In genomic region chr14:99595034-99595433, GRCh38 we compare ENCODE assay signal across 8 cellular contexts. TPM values are rescaled to one million over a fixed set of nuclear protein-coding genes. Genes with fewer than 3 reads are reported as not detected.
DNase-seq lines count a peak whose midpoint lies in the region; ATAC-seq and TF ChIP-seq lines count a peak whose summit lies in the region.

No MANE protein-coding gene starts in this region.

- H3K79me2 ChIP-seq in neural progenitor cell (ENCODE audit: low read depth) = peaks cover 100% of the 10 kb centered on the region

- H3F3A ChIP-seq in neural progenitor cell (ENCODE audit: low read depth) = peaks cover 41% of the 10 kb centered on the region

- no peak overlapping the region for H2AFZ ChIP-seq in neural progenitor cell (replicated peaks)

- peaks cover 100% of the 10 kb centered on the region for H4K20me1 ChIP-seq in neural progenitor cell (ENCODE audit: low read depth)

- no peaks in the 10 kb centered on the region for H3K36me3 Mint-ChIP-seq in activated CD4-positive, alpha-beta T cell treated with anti-CD3 and anti-CD28 coated beads, Interleukin-2, amount 10 ng/mL, durations not matched to agents 24 days and 14 days (ENCODE audit: low read depth)
- no peaks in the 10 kb centered on the region for H3K36me3 Mint-ChIP-seq in neural progenitor cell

- intact Hi-C loops in activated CD4-positive, alpha-beta T cell treated with anti-CD3 and anti-CD28 coated beads, Interleukin-2, amount 10 ng/mL, durations not matched to agents 24 days and 14 days (cut with micrococcal nuclease) = loop anchor here (1.0 kb wide), 1 partner anchor 9 kb away; the partner anchor contains the start of gene CCDC85C

- H3K4me3 Mint-ChIP-seq in activated CD4-positive, alpha-beta T cell treated with anti-CD3 and anti-CD28 coated beads, Interleukin-2, amount 10 ng/mL, durations not matched to agents 24 days and 14 days = peak overlapping the region; percentile 45
- no peak overlapping the region for H3K4me3 Mint-ChIP-seq in neural progenitor cell

- H3K9me3 ChIP-seq in neural progenitor cell (ENCODE audit: low read depth) = no peaks in the 10 kb centered on the region

- ATAC-seq in GM19025 (IDR thresholded peaks at IDR 0.05; ENCODE audit: low read depth, unreplicated experiment) = peak; percentile 96
- ATAC-seq in HG02973 (IDR thresholded peaks at IDR 0.05; ENCODE audit: unreplicated experiment) = peak; percentile 92

- H3K27ac Mint-ChIP-seq in activated CD4-positive, alpha-beta T cell treated with anti-CD3 and anti-CD28 coated beads, Interleukin-2, amount 10 ng/mL, durations not matched to agents 24 days and 14 days = peak overlapping the region; percentile 73
- H3K27ac Mint-ChIP-seq in neural progenitor cell = no peak overlapping the region

- no peak overlapping the region for H3K4me2 ChIP-seq in neural progenitor cell

- no peak overlapping the region for H3K27ac ChIP-seq in neural progenitor cell

- H3K27me3 Mint-ChIP-seq in activated CD4-positive, alpha-beta T cell treated with anti-CD3 and anti-CD28 coated beads, Interleukin-2, amount 10 ng/mL, durations not matched to agents 24 days and 14 days = no peaks in the 10 kb centered on the region
- peaks cover 2% of the 10 kb centered on the region for H3K27me3 Mint-ChIP-seq in neural progenitor cell (ENCODE audit: insufficient read depth, low read depth)

- H3K36me3 ChIP-seq in neural progenitor cell = no peaks in the 10 kb centered on the region

- H3K4me1 ChIP-seq in neural progenitor cell = peaks cover 44% of the 10 kb centered on the region

- no peaks in the 10 kb centered on the region for H3K27me3 ChIP-seq in neural progenitor cell

- no peak overlapping the region for H3K9ac ChIP-seq in neural progenitor cell

- no peak overlapping the region for H3K4me3 ChIP-seq in neural progenitor cell

- H3K9me3 Mint-ChIP-seq in activated CD4-positive, alpha-beta T cell treated with anti-CD3 and anti-CD28 coated beads, Interleukin-2, amount 10 ng/mL, durations not matched to agents 24 days and 14 days = no peaks in the 10 kb centered on the region
- H3K9me3 Mint-ChIP-seq in neural progenitor cell = no peaks in the 10 kb centered on the region

- TF ChIP-seq CTCF in neural progenitor cell (IDR thresholded peaks at IDR 0.05) = no peak

- DNase-seq in activated CD4-positive, alpha-beta T cell treated with anti-CD3 and anti-CD28 coated beads, Interleukin-2, amount 10 ng/mL, durations not matched to agents 24 days and 14 days = peak; percentile 84
- peak; percentile 36 for DNase-seq in stimulated activated CD4-positive, alpha-beta T cell treated with anti-CD3 and anti-CD28 coated beads, Interleukin-1b, Interleukin-23, amount 100 ng/mL, for 48 hours
- DNase-seq in superior temporal gyrus (ENCODE audit: extremely low spot score) (no peak), neural progenitor cell (ENCODE audit: low spot score) (no peak), iPS-NIHi11 (ENCODE audit: low spot score) (no peak)
- no peak for DNase-seq in effector CD4-positive, alpha-beta T cell

- peaks cover 9% of the 10 kb centered on the region for H3K4me1 Mint-ChIP-seq in activated CD4-positive, alpha-beta T cell treated with anti-CD3 and anti-CD28 coated beads, Interleukin-2, amount 10 ng/mL, durations not matched to agents 24 days and 14 days
- peaks cover 47% of the 10 kb centered on the region for H3K4me1 Mint-ChIP-seq in neural progenitor cell

RNA-seq across cellular contexts. Expression of gene CCDC85C, which starts 9.0 kb away (rescaled TPM):
- total RNA-seq in activated CD4-positive, alpha-beta T cell treated with anti-CD3 and anti-CD28 coated beads, Interleukin-2, amount 10 ng/mL, durations not matched to agents 24 days and 14 days = 6.7 TPM in 2 replicates
- total RNA-seq in neural progenitor cell (ENCODE audit: low replicate concordance) = 19.0 and 41.3 TPM in 2 replicates

RNA-seq across cellular contexts. Expression of gene HHIPL1, which starts 49.9 kb away (rescaled TPM):
- not detected in 2 replicates for total RNA-seq in activated CD4-positive, alpha-beta T cell treated with anti-CD3 and anti-CD28 coated beads, Interleukin-2, amount 10 ng/mL, durations not matched to agents 24 days and 14 days
- 0.32 and 1.2 TPM in 2 replicates for total RNA-seq in neural progenitor cell (ENCODE audit: low replicate concordance)

Comparison
In these comparisons a context has a peak if more than half of its experiments do, and no peak if none do; other contexts are left out.
1. DNase-seq: peak in activated CD4-positive, alpha-beta T cell treated with anti-CD3 and anti-CD28 coated beads, Interleukin-2, amount 10 ng/mL, durations not matched to agents 24 days and 14 days (single experiment) and stimulated activated CD4-positive, alpha-beta T cell treated with anti-CD3 and anti-CD28 coated beads, Interleukin-1b, Interleukin-23, amount 100 ng/mL, for 48 hours (single experiment); none in superior temporal gyrus (single experiment), neural progenitor cell (single experiment), iPS-NIHi11 (single experiment) and effector CD4-positive, alpha-beta T cell (single experiment).